ENCODE assay signal across 8 cellular contexts in genomic region chr17:79840204-79840988, GRCh38. TPM values are rescaled to one million over a fixed set of nuclear protein-coding genes. Genes with fewer than 3 reads are reported as not detected.
DNase-seq lines count a peak whose midpoint lies in the region; ATAC-seq, FAIRE-seq and TF ChIP-seq lines count a peak whose summit lies in the region.

No MANE protein-coding gene starts in this region.

- H3K27me3 ChIP-seq in GM12878 (replicated peaks in 1 of 2; ENCODE audit: control insufficient read depth in 2 of 2, insufficient read depth in 2 of 2, low read length in 1 of 2) (peaks cover 22 to 38% of the 10 kb centered on the region in 2 experiments), stomach (peaks cover 31 to 59% (median 46%) of the 10 kb centered on the region in 3 donors)

- POLR2A ChIA-PET in GM12878 (lab: Charles Lee), result interaction anchor here (0.6 to 2.0 kb wide), 3 partner anchors 36 to 139 kb away, joined by 4 to 15 read pairs (median 8); partner anchors contain the start of gene CBX8

- no peak for TF ChIP-seq EP300 in GM12878 (IDR thresholded peaks at IDR 0.05; ENCODE audit: borderline replicate concordance in 1 of 2, control insufficient read depth in 1 of 2, low read depth in 2 of 2, low read length in 2 of 2)
- TF ChIP-seq EP300 in stomach (IDR thresholded peaks at IDR 0.05), result no peak

- intact Hi-C loops in GM12878 (cut with micrococcal nuclease; ENCODE audit: unreplicated experiment), result loop anchor here (10.0 kb wide), 1 partner anchor 134 kb away; no protein-coding TSS in a partner anchor
- intact Hi-C loops in left colon (cut with DNase I, micrococcal nuclease), result loop anchor here in 1 of 2 donors (5.0 kb wide), 1 partner anchor 33 kb away; no protein-coding TSS in a partner anchor
- intact Hi-C loops in stomach (cut with DNase I; ENCODE audit: low total_unique reads), result no loop called here

- SMC1A ChIA-PET in GM12878 (lab: Charles Lee; ENCODE audit: uncharacterized antibody, unreplicated experiment), result interaction anchor here (1.0 to 1.6 kb wide), 2 partner anchors 13 to 83 kb away, joined by 3 read pairs; no protein-coding TSS in a partner anchor

- ATAC-seq in GM12878 (no peak), left colon (no peak), GM21360 (IDR thresholded peaks at IDR 0.05; ENCODE audit: unreplicated experiment) (no peak), GM19452 (IDR thresholded peaks at IDR 0.05; ENCODE audit: unreplicated experiment) (no peak)

- TF ChIP-seq RAD21 in GM12878 (IDR thresholded peaks at IDR 0.05; ENCODE audit: insufficient read depth, low read depth, low read length), result no peak

- CTCF ChIA-PET in GM12878 (lab: Yijun Ruan, JAX), result interaction anchor here (1.0 to 2.1 kb wide), 6 partner anchors 9 to 83 kb away, joined by 3 to 7 read pairs (median 4); no protein-coding TSS in a partner anchor

- no peak overlapping the region for H2AFZ ChIP-seq in GM12878 (ENCODE audit: control insufficient read depth, low read depth, low read length)

- H3K4me2 ChIP-seq in GM12878 (ENCODE audit: control insufficient read depth, insufficient read depth), result peak overlapping the region; percentile 87

- H3K4me3 ChIP-seq in NB4 (ENCODE audit: low read depth, low read length), result no peak overlapping the region
- H3K4me3 ChIP-seq in GM12878, result peak overlapping the region; percentile 63; the same call in 1 of the 2 replicates
- H3K4me3 ChIP-seq in stomach, result peak overlapping the region; percentile 48 to 85 (median 56)

- DNase-seq in DMS79 (lab: John Stamatoyannopoulos, UW) (peak; percentile 36), NB4 (ENCODE audit: low read depth) (peak; percentile 56), GM12878 (ENCODE audit: low read depth, low spot score) (no peak), left colon (peak; percentile 56 to 58), stomach (peak; percentile 75), SW 1271 (lab: John Stamatoyannopoulos, UW) (no peak)

- H3K27ac ChIP-seq in GM12878 (ENCODE audit: control insufficient read depth, insufficient read depth) (no peak overlapping the region), stomach (peak overlapping the region in 4 of 5 donors; percentile 83 to 99 (median 94))

- FAIRE-seq in GM12878 (lab: Jason Lieb, UNC), result no peak

- TF ChIP-seq CTCF in NB4 (IDR thresholded peaks at IDR 0.05; ENCODE audit: low read depth, low read length) (no peak), GM12878 (IDR thresholded peaks at IDR 0.05 in 2 of 3, conservative IDR thresholded peaks at IDR 0.05 in 1 of 3; ENCODE audit: control insufficient read depth in 2 of 3, extremely low read depth in 1 of 3, insufficient read depth in 1 of 3, low read depth in 3 of 3, low read length in 3 of 3) (no peak; a peak in 1 of 6 replicates), stomach (IDR thresholded peaks at IDR 0.05) (peak in 1 of 7 experiments; percentile 7)

- BruUV-seq in GM12878 (replicated peaks; lab: Mats Ljungman, UMichigan), result no TSS peak

- H3K4me1 ChIP-seq in GM12878 (ENCODE audit: control insufficient read depth, insufficient read depth, low read length) (peaks cover 21% of the 10 kb centered on the region), stomach (peaks cover 82 to 89% (median 88%) of the 10 kb centered on the region in 4 donors)

- H3K79me2 ChIP-seq in GM12878 (ENCODE audit: control insufficient read depth, insufficient read depth, low read length), result peaks cover 22% of the 10 kb centered on the region

- in situ Hi-C loops in GM12878 (cut with MboI), result loop anchor here (5.0 kb wide), 1 partner anchor 33 kb away; no protein-coding TSS in a partner anchor

- H3K9me3 ChIP-seq in GM12878 (replicated peaks; ENCODE audit: control insufficient read depth, insufficient read depth, low read length), result no peaks in the 10 kb centered on the region; the same call in 2 of the 3 replicates
- no peaks in the 10 kb centered on the region for H3K9me3 ChIP-seq in stomach

- H3K9ac ChIP-seq in GM12878 (ENCODE audit: control insufficient read depth, insufficient read depth, low read length), result no peak overlapping the region

- H4K20me1 ChIP-seq in GM12878 (ENCODE audit: control insufficient read depth, insufficient read depth), result 0 out of 2 replicates have a peak, but pooled peaks cover 5% of the 10 kb centered on the region

- 33% methylated on average over 62 of the region's 78 CpGs for WGBS in GM12878 (ENCODE audit: insufficient coverage, insufficient replicate concordance, low lambda C conversion rate, missing lambda C conversion rate)
- 4 to 12% (median 7%) methylated on average over 43 to 78 of the region's 78 CpGs for WGBS in stomach, 5 donors

- peaks cover 0 to 1% of the 10 kb centered on the region in 2 experiments; a peak in 2 of 4 replicates for H3K36me3 ChIP-seq in GM12878 (ENCODE audit: control insufficient read depth in 2 of 2, insufficient read depth in 2 of 2, low read length in 1 of 2)
- H3K36me3 ChIP-seq in stomach, result peaks cover 0 to 2% (median 1%) of the 10 kb centered on the region in 4 donors

- RAD21 ChIA-PET in GM12878 (lab: Charles Lee; ENCODE audit: unreplicated experiment), result interaction anchor here (0.8 to 2.5 kb wide), 5 partner anchors 15 to 130 kb away, joined by 3 to 11 read pairs (median 3); partner anchors contain the start of gene CBX8

- no peak for TF ChIP-seq POLR2A in NB4 (IDR thresholded peaks at IDR 0.05; ENCODE audit: extremely low read depth, insufficient read length)
- no peak for TF ChIP-seq POLR2A in GM12878 (IDR thresholded peaks at IDR 0.05; ENCODE audit: low read depth, low read length)
- no peak for TF ChIP-seq POLR2A in stomach (IDR thresholded peaks at IDR 0.05)

TF ChIP-seq in GM12878, 131 proteins besides CTCF, POLR2A, EP300 and RAD21:
- TF ChIP-seq CEBPB (IDR thresholded peaks at IDR 0.05; ENCODE audit: borderline replicate concordance in 1 of 2, low read depth in 2 of 2, low read length in 2 of 2), result peak in 1 of 2 experiments; percentile 71; a peak in 1 of 4 replicates
- TF ChIP-seq, protein P1, sequence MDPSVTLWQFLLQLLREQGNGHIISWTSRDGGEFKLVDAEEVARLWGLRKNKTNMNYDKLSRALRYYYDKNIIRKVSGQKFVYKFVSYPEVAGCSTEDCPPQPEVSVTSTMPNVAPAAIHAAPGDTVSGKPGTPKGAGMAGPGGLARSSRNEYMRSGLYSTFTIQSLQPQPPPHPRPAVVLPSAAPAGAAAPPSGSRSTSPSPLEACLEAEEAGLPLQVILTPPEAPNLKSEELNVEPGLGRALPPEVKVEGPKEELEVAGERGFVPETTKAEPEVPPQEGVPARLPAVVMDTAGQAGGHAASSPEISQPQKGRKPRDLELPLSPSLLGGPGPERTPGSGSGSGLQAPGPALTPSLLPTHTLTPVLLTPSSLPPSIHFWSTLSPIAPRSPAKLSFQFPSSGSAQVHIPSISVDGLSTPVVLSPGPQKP (IDR thresholded peaks at IDR 0.05; ENCODE audit: low read depth, low read length), result no peak

RNA-seq across cellular contexts. Expression of gene CBX4, which starts 1.2 kb away (rescaled TPM):
- total RNA-seq in GM12878 (2013; cell fraction: nucleolus; rRNA removed), result 12.4 and 13.3 TPM in 2 replicates
- 14.5 and 15.5 TPM in 2 replicates for total RNA-seq in GM12878 (2014; rRNA removed)
- 4.3 and 4.6 TPM in 2 replicates for total RNA-seq in GM12878 (2014; rRNA removed; fragmentation: Illumina TruSeq; extraction: Trizol)
- total RNA-seq in GM12878 (2021), result 23.1 and 24.6 TPM in 2 replicates
- 3.0 TPM for polyA plus RNA-seq in GM12878 (2011; ENCODE audit: low read depth)
- polyA plus RNA-seq in GM12878 (2011; rRNA removed), result 9.1 and 11.3 TPM in 2 replicates
- 10.8 and 17.6 TPM in 2 replicates for polyA plus RNA-seq in GM12878 (2011; cell fraction: cytosol; rRNA removed)
- 40.0 and 48.6 TPM in 2 replicates for polyA plus RNA-seq in GM12878 (2011; cell fraction: nucleus; rRNA removed)
- polyA plus RNA-seq in GM12878 (2012), result 12.7 and 18.0 TPM in 2 replicates
- polyA plus RNA-seq in GM12878 (2014; fragmentation: Illumina TruSeq; extraction: Trizol), result 1.7 and 4.2 TPM in 2 replicates
- polyA plus RNA-seq in GM12878 (2014; fragmentation: Nextera tagmentation; extraction: Ambion mirVana), result 1 to 10 TPM in 1 of 2 experiments, under 1 TPM in 1; 0.69 to 1.2 TPM
- 19.6 and 20.4 TPM in 2 replicates for polyA plus RNA-seq in GM12878 (2014; rRNA removed)
- polyA plus RNA-seq in GM12878 (2016; fragmentation: Nextera tagmentation; extraction: Ambion mirVana), result 1 to 10 TPM; 1.6 to 1.8 TPM
- 5.6 and 15.7 TPM in 2 replicates for polyA minus RNA-seq in GM12878 (2011; rRNA and poly(A)+ RNA removed)
- polyA minus RNA-seq in GM12878 (2011; cell fraction: cytosol; rRNA and poly(A)+ RNA removed), result 13.2 and 17.0 TPM in 2 replicates
- 11.6 and 17.4 TPM in 2 replicates for polyA minus RNA-seq in GM12878 (2011; cell fraction: nucleus; rRNA and poly(A)+ RNA removed)
- total RNA-seq in left colon, result 10 to 100 TPM; 12.1 to 14.5 TPM
- 1 to 10 TPM; 1.8 to 9.8 (median 7.8) TPM for total RNA-seq in stomach
- 10 to 100 TPM in 1 of 3 donors, 1 to 10 TPM in 2; 7.6 to 10.6 (median 9.3) TPM for polyA plus RNA-seq in stomach

RNA-seq across cellular contexts. Expression of gene CBX8, which starts 43.5 kb away (rescaled TPM):
- total RNA-seq in GM12878 (2013; cell fraction: nucleolus; rRNA removed), result 3.7 and 4.0 TPM in 2 replicates
- total RNA-seq in GM12878 (2014; rRNA removed) (1.6 and 1.9 TPM in 2 replicates), GM12878 (2014; rRNA removed; fragmentation: Illumina TruSeq; extraction: Trizol) (1.5 and 1.9 TPM in 2 replicates), GM12878 (2021) (6.3 and 6.7 TPM in 2 replicates), left colon (1 to 10 TPM; 4.0 to 6.5 TPM), stomach (100 to 1,000 TPM in 1 of 5 donors, 10 to 100 TPM in 1, 1 to 10 TPM in 1, not detected in 2; 2.8 to 140 (median 12.0) TPM)
- 0.80 TPM for polyA plus RNA-seq in GM12878 (2011; ENCODE audit: low read depth)
- polyA plus RNA-seq in GM12878 (2011; rRNA removed) (0.35 and 0.64 TPM in 2 replicates), GM12878 (2014; fragmentation: Illumina TruSeq; extraction: Trizol) (0.57 and 1.2 TPM in 2 replicates), GM12878 (2014; fragmentation: Nextera tagmentation; extraction: Ambion mirVana) (under 1 TPM; 0.03 to 0.16 TPM), GM12878 (2014; rRNA removed) (1.9 and 2.1 TPM in 2 replicates), GM12878 (2016; fragmentation: Nextera tagmentation; extraction: Ambion mirVana) (1 to 10 TPM; 2.1 to 3.4 TPM), stomach (1 to 10 TPM in 2 of 3 donors, under 1 TPM in 1; 0.76 to 3.4 (median 1.4) TPM)
- 1.4 and 1.6 TPM in 2 replicates for polyA plus RNA-seq in GM12878 (2011; cell fraction: cytosol; rRNA removed)
- 2.8 and 6.6 TPM in 2 replicates for polyA plus RNA-seq in GM12878 (2011; cell fraction: nucleus; rRNA removed)
- polyA plus RNA-seq in GM12878 (2012), result 1.8 and 3.9 TPM in 2 replicates
- polyA minus RNA-seq in GM12878 (2011; rRNA and poly(A)+ RNA removed), result 0.59 and 0.67 TPM in 2 replicates
- polyA minus RNA-seq in GM12878 (2011; cell fraction: cytosol; rRNA and poly(A)+ RNA removed), result 1.2 TPM in 2 replicates
- 0.48 and 0.86 TPM in 2 replicates for polyA minus RNA-seq in GM12878 (2011; cell fraction: nucleus; rRNA and poly(A)+ RNA removed)

Comparison
In these comparisons a context has a peak if more than half of its experiments do, and no peak if none do; other contexts are left out.
1. DNase-seq: peak in DMS79 (single experiment), NB4 (single experiment), left colon (2 of 2) and stomach (single experiment); none in GM12878 (single experiment) and SW 1271 (0 of 2).